23 cellular contexts compared by ENCODE assay signal in the genomic region with DNA sequence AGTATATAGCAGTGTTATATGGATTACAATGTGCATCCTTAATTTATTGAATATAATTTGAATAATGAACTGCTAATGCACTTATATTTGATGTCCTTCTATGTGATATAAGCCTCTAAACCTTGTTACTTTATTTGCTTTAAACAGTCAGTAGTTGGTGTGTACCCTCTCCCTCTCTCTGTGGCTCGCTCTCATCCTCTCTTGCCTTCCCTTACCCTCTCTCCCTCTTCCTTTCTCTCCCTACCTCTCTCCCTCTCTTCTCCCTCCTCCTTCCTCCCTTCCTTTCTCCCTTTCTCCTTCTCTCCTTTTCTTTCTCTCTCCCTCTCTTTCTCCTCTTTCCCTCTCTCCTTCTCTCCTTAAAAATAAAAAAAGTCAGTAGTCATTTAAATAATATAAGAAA.
"Had no signal": no experiment of that assay in that cellular context is flagged by ENCODE, and none has a peak within 500 bp of the region (broad histone marks: within the 10 kb centered on the region; RNA-seq: fewer than 3 reads in every experiment).

No MANE protein-coding gene starts in this region.

- H3K4me1 ChIP-seq: prostate gland had no signal

- H3K9me3 Mint-ChIP-seq: activated CD4-positive, alpha-beta T cell treated with anti-CD3 and anti-CD28 coated beads, Interleukin-2, amount 10 ng/mL, durations not matched to agents 7 days and 5 days; naive B cell; neural crest cell; stimulated activated naive CD8-positive, alpha-beta T cell treated with anti-CD3 and anti-CD28 coated beads, Interleukin-15, Interleukin-2, amounts not matched to agents 100 ng/mL and 50 ng/mL, for 24 hours had no signal

- H3K27ac ChIP-seq: brain microvascular endothelial cell, coronary artery, gastroesophageal sphincter, heart left ventricle, left ventricle myocardium inferior, prostate gland, right atrium auricular region, transverse colon, vagina had no signal

- H3K36me3 ChIP-seq: brain microvascular endothelial cell, gastroesophageal sphincter, heart left ventricle, left ventricle myocardium inferior, prostate gland, right atrium auricular region, transverse colon, vagina had no signal

- H3K4me3 Mint-ChIP-seq: activated CD4-positive, alpha-beta T cell treated with anti-CD3 and anti-CD28 coated beads, Interleukin-2, amount 10 ng/mL, durations not matched to agents 7 days and 5 days; activated CD8-positive, alpha-beta T cell treated with anti-CD3 and anti-CD28 coated beads, Interleukin-2, amount 10 ng/mL, durations not matched to agents 7 days and 5 days; neural crest cell; stimulated activated naive CD8-positive, alpha-beta T cell treated with anti-CD3 and anti-CD28 coated beads, Interleukin-15, Interleukin-2, amounts not matched to agents 100 ng/mL and 50 ng/mL, for 24 hours had no signal

- ATAC-seq: activated CD4-positive, CD25-positive, alpha-beta regulatory T cell treated with anti-CD3 and anti-CD28 coated beads, Interleukin-2, amount 50 U/mL, for 24 hours; activated CD8-positive, alpha-beta T cell treated with anti-CD3 and anti-CD28 coated beads, Interleukin-2, amount 10 ng/mL, durations not matched to agents 7 days and 5 days; esophagus mucosa; gastroesophageal sphincter; heart left ventricle; mucosa of descending colon had no signal

- H3K9me3 ChIP-seq: gastroesophageal sphincter, heart left ventricle, left ventricle myocardium inferior, mucosa of descending colon, prostate gland, right atrium auricular region, transverse colon, vagina had no signal

- H3K36me3 Mint-ChIP-seq: naive B cell had no signal

- H3K27me3 Mint-ChIP-seq: activated CD4-positive, alpha-beta T cell treated with anti-CD3 and anti-CD28 coated beads, Interleukin-2, amount 10 ng/mL, durations not matched to agents 7 days and 5 days; naive B cell; stimulated activated naive CD8-positive, alpha-beta T cell treated with anti-CD3 and anti-CD28 coated beads, Interleukin-15, Interleukin-2, amounts not matched to agents 100 ng/mL and 50 ng/mL, for 24 hours had no signal

- DNase-seq: activated CD4-positive, alpha-beta T cell treated with anti-CD3 and anti-CD28 coated beads, Interleukin-2, amount 10 ng/mL, durations not matched to agents 7 days and 5 days; activated CD8-positive, alpha-beta T cell treated with anti-CD3 and anti-CD28 coated beads, Interleukin-2, amount 10 ng/mL, durations not matched to agents 7 days and 5 days; activated gamma-delta T cell treated with Interleukin-2 at 50 U/mL for 16 hours; aorta; brain microvascular endothelial cell; heart left ventricle; left ventricle myocardium inferior; mesenchymal stem cell; mucosa of descending colon; naive B cell; stimulated activated CD4-positive, alpha-beta T cell treated with anti-CD3 and anti-CD28 coated beads, Interleukin-12 subunit alpha, Interleukin-12 subunit beta, amount 100 ng/mL, for 4 hours; stimulated activated CD4-positive, alpha-beta T cell treated with anti-CD3 and anti-CD28 coated beads, Interleukin-1b, Interleukin-23, amount 100 ng/mL, for 48 hours; stimulated activated CD8-positive, alpha-beta memory T cell treated with anti-CD3 and anti-CD28 coated beads, Interleukin-4, amount 100 ng/mL, for 48 hours; transverse colon had no signal

- H3K27ac Mint-ChIP-seq: activated CD4-positive, alpha-beta T cell treated with anti-CD3 and anti-CD28 coated beads, Interleukin-2, amount 10 ng/mL, durations not matched to agents 7 days and 5 days; activated CD8-positive, alpha-beta T cell treated with anti-CD3 and anti-CD28 coated beads, Interleukin-2, amount 10 ng/mL, durations not matched to agents 7 days and 5 days; stimulated activated naive CD8-positive, alpha-beta T cell treated with anti-CD3 and anti-CD28 coated beads, Interleukin-15, Interleukin-2, amounts not matched to agents 100 ng/mL and 50 ng/mL, for 24 hours had no signal

- H3K4me3 ChIP-seq: coronary artery, gastroesophageal sphincter, heart left ventricle, left ventricle myocardium inferior, mucosa of descending colon, prostate gland, right atrium auricular region, transverse colon, vagina had no signal

- H3K27me3 ChIP-seq: brain microvascular endothelial cell, gastroesophageal sphincter, heart left ventricle, right atrium auricular region, transverse colon, vagina had no signal
